Comparison of ENCODE assay signal across 18 cellular contexts in genomic region chr11:126602993-126603392, GRCh38.
DNase-seq lines count a peak whose midpoint lies in the region; ATAC-seq and TF ChIP-seq lines count a peak whose summit lies in the region.
"Had no signal": no experiment of that assay in that cellular context is flagged by ENCODE, and none has a peak within 500 bp of the region (broad histone marks: within the 10 kb centered on the region; RNA-seq: fewer than 3 reads in every experiment).

No MANE protein-coding gene starts in this region.

- H3K4me2 ChIP-seq in BLaER1 = peak overlapping the region; percentile 60

- H3K4me1 Mint-ChIP-seq in brain (peaks cover 96% of the 10 kb centered on the region), nephron progenitor cell (peaks cover 88% of the 10 kb centered on the region)
- H3K4me1 Mint-ChIP-seq in activated T-helper 1 cell treated with anti-CD3 and anti-CD28 coated beads, Interleukin-12 subunit alpha, Interleukin-12 subunit beta, Interleukin-2, Interleukin-4 antibody, amounts not matched to agents 30 ng/mL and 10 ng/mL and 1 ng/mL, durations not matched to agents 14 hours and 24 hours and 36 hours (ENCODE audit: low read depth) = no peaks in the 10 kb centered on the region

- H3K36me3 ChIP-seq in BLaER1 = no peaks in the 10 kb centered on the region
- H3K36me3 ChIP-seq: BE2C, HAP-1 had no signal

- peak overlapping the region in 3 of 5 experiments; percentile 21 to 70 (median 65) for H3K27ac Mint-ChIP-seq in brain
- H3K27ac Mint-ChIP-seq in nephron progenitor cell = peak overlapping the region; percentile 42
- H3K27ac Mint-ChIP-seq in activated T-helper 1 cell treated with anti-CD3 and anti-CD28 coated beads, Interleukin-12 subunit alpha, Interleukin-12 subunit beta, Interleukin-2, Interleukin-4 antibody, amounts not matched to agents 30 ng/mL and 10 ng/mL and 1 ng/mL, durations not matched to agents 14 hours and 24 hours and 36 hours = no peak overlapping the region
- H3K27ac Mint-ChIP-seq: CD4-positive, CD25-positive, alpha-beta regulatory T cell; CD8-positive, alpha-beta T cell; HFFc6 had no signal

- H3K4me3 Mint-ChIP-seq in brain = no peak overlapping the region
- no peak overlapping the region for H3K4me3 Mint-ChIP-seq in nephron progenitor cell
- H3K4me3 Mint-ChIP-seq in activated T-helper 1 cell treated with anti-CD3 and anti-CD28 coated beads, Interleukin-12 subunit alpha, Interleukin-12 subunit beta, Interleukin-2, Interleukin-4 antibody, amounts not matched to agents 30 ng/mL and 10 ng/mL and 1 ng/mL, durations not matched to agents 14 hours and 24 hours and 36 hours = no peak overlapping the region
- H3K4me3 Mint-ChIP-seq: CD4-positive, CD25-positive, alpha-beta regulatory T cell; CD8-positive, alpha-beta T cell; HFFc6 had no signal

- H3K27me3 Mint-ChIP-seq in brain (peaks cover 6% of the 10 kb centered on the region), nephron progenitor cell (ENCODE audit: low read depth, poor library complexity) (peaks cover 19% of the 10 kb centered on the region)
- H3K27me3 Mint-ChIP-seq in activated T-helper 1 cell treated with anti-CD3 and anti-CD28 coated beads, Interleukin-12 subunit alpha, Interleukin-12 subunit beta, Interleukin-2, Interleukin-4 antibody, amounts not matched to agents 30 ng/mL and 10 ng/mL and 1 ng/mL, durations not matched to agents 14 hours and 24 hours and 36 hours (ENCODE audit: insufficient read depth) = peaks cover 4% of the 10 kb centered on the region

- H3K9ac ChIP-seq in BLaER1 = no peak overlapping the region
- H3K9ac ChIP-seq: GM23248 had no signal

- H3K9me3 Mint-ChIP-seq in brain (peaks cover 0 to 10% (median 7%) of the 10 kb centered on the region in 5 experiments), nephron progenitor cell (peaks cover 1% of the 10 kb centered on the region)
- no peaks in the 10 kb centered on the region for H3K9me3 Mint-ChIP-seq in activated T-helper 1 cell treated with anti-CD3 and anti-CD28 coated beads, Interleukin-12 subunit alpha, Interleukin-12 subunit beta, Interleukin-2, Interleukin-4 antibody, amounts not matched to agents 30 ng/mL and 10 ng/mL and 1 ng/mL, durations not matched to agents 14 hours and 24 hours and 36 hours
- H3K9me3 Mint-ChIP-seq: HFFc6 had no signal

- H3K36me3 Mint-ChIP-seq in brain (peaks cover under 1% of the 10 kb centered on the region), nephron progenitor cell (ENCODE audit: low read depth) (no peaks in the 10 kb centered on the region)
- H3K36me3 Mint-ChIP-seq in activated T-helper 1 cell treated with anti-CD3 and anti-CD28 coated beads, Interleukin-12 subunit alpha, Interleukin-12 subunit beta, Interleukin-2, Interleukin-4 antibody, amounts not matched to agents 30 ng/mL and 10 ng/mL and 1 ng/mL, durations not matched to agents 14 hours and 24 hours and 36 hours (ENCODE audit: low read depth) = no peaks in the 10 kb centered on the region
- H3K36me3 Mint-ChIP-seq: CD4-positive, CD25-positive, alpha-beta regulatory T cell; CD8-positive, alpha-beta T cell had no signal

- H3K4me3 ChIP-seq in BLaER1 = no peak overlapping the region
- H3K4me3 ChIP-seq: GM23248, HAP-1 had no signal

- H4K20me1 ChIP-seq in BLaER1 = no peaks in the 10 kb centered on the region

- intact Hi-C loops in activated T-helper 1 cell treated with anti-CD3 and anti-CD28 coated beads, Interleukin-12 subunit alpha, Interleukin-12 subunit beta, Interleukin-2, Interleukin-4 antibody, amounts not matched to agents 30 ng/mL and 10 ng/mL and 1 ng/mL, durations not matched to agents 14 hours and 24 hours and 36 hours (cut with micrococcal nuclease) = no loop called here

- TF ChIP-seq CTCF in brain (conservative IDR thresholded peaks at IDR 0.05) = no peak
- TF ChIP-seq CTCF in nephron progenitor cell (IDR thresholded peaks at IDR 0.05) = no peak

- H3K9me3 ChIP-seq in BLaER1 = peaks cover 6% of the 10 kb centered on the region; the same call in 1 of the 2 replicates
- H3K9me3 ChIP-seq: BE2C, Caco-2, HAP-1 had no signal

- H3K4me1 ChIP-seq in BLaER1 = peaks cover 29% of the 10 kb centered on the region
- H3K4me1 ChIP-seq: Caco-2, HAP-1 had no signal

- ATAC-seq in HG03045 (IDR thresholded peaks at IDR 0.05; ENCODE audit: unreplicated experiment) (no peak), GM19463 (IDR thresholded peaks at IDR 0.05; ENCODE audit: unreplicated experiment) (no peak)
- ATAC-seq: CD8-positive, alpha-beta T cell had no signal

- no peak for DNase-seq in nephron progenitor cell
- DNase-seq in activated T-helper 1 cell treated with anti-CD3 and anti-CD28 coated beads, Interleukin-12 subunit alpha, Interleukin-12 subunit beta, Interleukin-2, Interleukin-4 antibody, amounts not matched to agents 30 ng/mL and 10 ng/mL and 1 ng/mL, durations not matched to agents 14 hours and 24 hours and 36 hours (ENCODE audit: low spot score) = no peak
- DNase-seq: AML-193; BE2C; Caco-2; CD4-positive, CD25-positive, alpha-beta regulatory T cell; CD8-positive, alpha-beta T cell; DMS153; DND-41; GM23248; HFFc6 had no signal

- no peak overlapping the region for H3K27ac ChIP-seq in BLaER1
- H3K27ac ChIP-seq: 22Rv1, C4-2B, GM23248 had no signal

- no peaks in the 10 kb centered on the region for H3K27me3 ChIP-seq in BLaER1
- H3K27me3 ChIP-seq: BE2C had no signal
